In genomic region chr5:150303070-150303595, GRCh38 we compare ENCODE assay signal across 11 cellular contexts. TPM values are rescaled to one million over a fixed set of nuclear protein-coding genes. Genes with fewer than 3 reads are reported as not detected.
DNase-seq lines count a peak whose midpoint lies in the region; ATAC-seq and TF ChIP-seq lines count a peak whose summit lies in the region.
"Had no signal": no experiment of that assay in that cellular context is flagged by ENCODE, and none has a peak within 500 bp of the region (broad histone marks: within the 10 kb centered on the region; RNA-seq: fewer than 3 reads in every experiment).

No MANE protein-coding gene starts in this region.

- peak overlapping the region; percentile 91 for H2AK5ac ChIP-seq in IMR-90 (ENCODE audit: low read depth, low read length)

- H3K36me3 Mint-ChIP-seq in activated T-cell treated with anti-CD3 and anti-CD28 coated beads, Interleukin-2, amount 50 U/mL, for 4 hours (ENCODE audit: insufficient read depth), result no peaks in the 10 kb centered on the region

- peak overlapping the region; percentile 93 for H2AFZ ChIP-seq in IMR-90 (replicated peaks; ENCODE audit: low read length, poor library complexity)

- peak overlapping the region; percentile 57; the same call in 1 of the 2 replicates for H3K56ac ChIP-seq in IMR-90 (ENCODE audit: extremely low read depth, insufficient read depth, low read length)

- intact Hi-C loops in IMR-90 (cut with micrococcal nuclease), result loop anchor here (2.0 kb wide), 1 partner anchor 48 kb away; no protein-coding TSS in a partner anchor

- H3K18ac ChIP-seq in IMR-90 (ENCODE audit: low read depth, low read length), result peak overlapping the region; percentile 77

- peaks cover 4% of the 10 kb centered on the region for H3K4me1 Mint-ChIP-seq in activated T-cell treated with anti-CD3 and anti-CD28 coated beads, Interleukin-2, amount 50 U/mL, for 4 hours (ENCODE audit: low read depth)

- DNase-seq in IMR-90, result peak; percentile 77
- no peak for DNase-seq in tibial nerve (ENCODE audit: low spot score in 2 of 2)
- DNase-seq in activated T-cell treated with anti-CD3 and anti-CD28 coated beads, Interleukin-2, amount 50 U/mL, for 4 hours, result no peak
- no peak for DNase-seq in NCI-H748 (lab: John Stamatoyannopoulos, UW; ENCODE audit: unreplicated experiment)
- DNase-seq: activated CD4-positive, alpha-beta T cell treated with anti-CD3 and anti-CD28 coated beads for 4 hours; activated naive CD4-positive, alpha-beta T cell; effector memory CD8-positive, alpha-beta T cell had no signal

- POLR2A ChIA-PET in IMR-90 (lab: Charles Lee; ENCODE audit: unreplicated experiment), result no interaction called here

- peak overlapping the region; percentile 93 for H3K27ac ChIP-seq in IMR-90 (ENCODE audit: insufficient read depth, low read length)
- no peak overlapping the region for H3K27ac ChIP-seq in duodenal mucosa (ENCODE audit: low read depth, low read length)
- peak overlapping the region; percentile 79 for H3K27ac ChIP-seq in mesodermal cell (ENCODE audit: low read depth, low read length, severe bottlenecking)
- peak overlapping the region in 2 of 4 donors; percentile 57 to 76 for H3K27ac ChIP-seq in tibial nerve

- BruUV-seq in IMR-90 (replicated peaks; lab: Mats Ljungman, UMichigan), result no TSS peak

- no peak for TF ChIP-seq EP300 in tibial nerve (IDR thresholded peaks at IDR 0.05)

- H3K4ac ChIP-seq in IMR-90 (ENCODE audit: low read depth, low read length), result peak overlapping the region; percentile 91

- TF ChIP-seq RAD21 in IMR-90 (IDR thresholded peaks at IDR 0.05; ENCODE audit: low read length), result no peak

- peaks cover 4 to 28% of the 10 kb centered on the region in 2 experiments; a peak in 3 of 4 replicates for H3K79me1 ChIP-seq in IMR-90 (ENCODE audit: low read depth in 1 of 2, low read length in 2 of 2)

- no peak for ATAC-seq in IMR-90 (ENCODE audit: low read depth)
- no peak for ATAC-seq in HG02938 (IDR thresholded peaks at IDR 0.05; ENCODE audit: unreplicated experiment)
- ATAC-seq in activated T-cell treated with anti-CD3 and anti-CD28 coated beads, Interleukin-2, amount 50 U/mL, for 4 hours, result no peak
- ATAC-seq: effector memory CD8-positive, alpha-beta T cell had no signal

- in situ Hi-C loops in IMR-90 (cut with MboI; ENCODE audit: low sequenced_read_pairs), result no loop called here

- H3K4me3 ChIP-seq in IMR-90 (ENCODE audit: insufficient read depth, low read depth, low read length) (no peak overlapping the region), duodenal mucosa (ENCODE audit: low read depth in 1 of 2, low read length in 2 of 2) (peak overlapping the region; percentile 27 to 36), mesodermal cell (ENCODE audit: extremely low read depth, insufficient read depth, low read length, poor library complexity, severe bottlenecking) (peak overlapping the region; percentile 35), tibial nerve (peak overlapping the region; percentile 7 to 44 (median 18))

- peak overlapping the region; percentile 83 for H4K91ac ChIP-seq in IMR-90 (ENCODE audit: insufficient read depth, low read depth, low read length)

- peak overlapping the region; percentile 56 to 76 for H4K8ac ChIP-seq in IMR-90 (ENCODE audit: low read depth in 2 of 2, low read length in 2 of 2)

- H3K4me2 ChIP-seq in IMR-90 (ENCODE audit: low read depth, low read length), result peak overlapping the region; percentile 32; the same call in 1 of the 2 replicates

- peak overlapping the region; percentile 84 for H2AK9ac ChIP-seq in IMR-90 (replicated peaks; ENCODE audit: low read depth, low read length, poor library complexity)

- H3K27me3 Mint-ChIP-seq in activated T-cell treated with anti-CD3 and anti-CD28 coated beads, Interleukin-2, amount 50 U/mL, for 4 hours (ENCODE audit: low read depth), result peaks cover 32% of the 10 kb centered on the region

- H3K36me3 ChIP-seq in IMR-90 (ENCODE audit: control insufficient read depth, insufficient read depth, low read length), result peaks cover under 1% of the 10 kb centered on the region; the same call in 1 of the 2 replicates
- H3K36me3 ChIP-seq in duodenal mucosa (ENCODE audit: control insufficient read depth in 1 of 2, insufficient read depth in 2 of 2, low read length in 2 of 2), result no peaks in the 10 kb centered on the region
- no peaks in the 10 kb centered on the region for H3K36me3 ChIP-seq in mesodermal cell (ENCODE audit: control insufficient read depth, insufficient read depth, low read length)
- peaks cover 0 to 4% (median 0%) of the 10 kb centered on the region in 3 donors for H3K36me3 ChIP-seq in tibial nerve

- no peaks in the 10 kb centered on the region for H3K9me3 Mint-ChIP-seq in activated T-cell treated with anti-CD3 and anti-CD28 coated beads, Interleukin-2, amount 50 U/mL, for 4 hours
- H3K9me3 Mint-ChIP-seq: effector memory CD8-positive, alpha-beta T cell had no signal

- no peak for TF ChIP-seq POLR2A in IMR-90 (IDR thresholded peaks at IDR 0.05; ENCODE audit: low read depth, low read length)
- TF ChIP-seq POLR2A in tibial nerve (IDR thresholded peaks at IDR 0.05), result no peak

- dilution Hi-C loops in IMR-90 (cut with HindIII; ENCODE audit: low sequenced_read_pairs, unreplicated experiment), result no loop called here

- peaks cover 8% of the 10 kb centered on the region; the same call in 1 of the 2 replicates for H4K20me1 ChIP-seq in IMR-90 (ENCODE audit: insufficient read depth, low read length)

- peak overlapping the region; percentile 77 for H4K5ac ChIP-seq in IMR-90 (ENCODE audit: low read depth, low read length)

- H2BK5ac ChIP-seq in IMR-90 (ENCODE audit: low read depth, low read length, poor library complexity, severe bottlenecking), result peak overlapping the region; percentile 44

- peaks cover 33% of the 10 kb centered on the region for H3K9me1 ChIP-seq in IMR-90 (ENCODE audit: insufficient read depth, low read length)

- H2BK20ac ChIP-seq in IMR-90 (ENCODE audit: low read depth, low read length), result peak overlapping the region; percentile 42

- 20% methylated on average over 9 of the region's 16 CpGs; no CpG with 5 or more reads in 1 of the 2 experiments for WGBS in IMR-90 (ENCODE audit: extremely low coverage in 2 of 2, insufficient read length in 1 of 2), 2 experiments
- 8 to 17% methylated on average over 11 to 12 of the region's 16 CpGs for WGBS in mesodermal cell (ENCODE audit: insufficient coverage in 2 of 2), 2 experiments
- WGBS in tibial nerve, 2 donors, result 11 to 26% methylated on average over 16 of the region's 16 CpGs

- H3K4me1 ChIP-seq in IMR-90 (ENCODE audit: control insufficient read depth, insufficient read depth, low read length), result peaks cover 49% of the 10 kb centered on the region
- H3K4me1 ChIP-seq in duodenal mucosa (ENCODE audit: control insufficient read depth in 1 of 2, insufficient read depth in 2 of 2, low read length in 2 of 2), result peaks cover 3 to 4% of the 10 kb centered on the region in 2 donors
- peaks cover 42% of the 10 kb centered on the region for H3K4me1 ChIP-seq in mesodermal cell (ENCODE audit: control insufficient read depth, insufficient read depth, low read length, poor library complexity, severe bottlenecking)
- H3K4me1 ChIP-seq in tibial nerve, result peaks cover 0 to 72% (median 16%) of the 10 kb centered on the region in 4 donors

- peak overlapping the region; percentile 69 for H3K14ac ChIP-seq in IMR-90 (replicated peaks; ENCODE audit: low read depth, low read length)

- TF ChIP-seq CTCF in IMR-90 (conservative IDR thresholded peaks at IDR 0.05; ENCODE audit: low read depth, low read length) (0 out of 2 replicates have a peak, but pooled peaks have one; percentile 3), tibial nerve (IDR thresholded peaks at IDR 0.05) (no peak)

- peak overlapping the region; percentile 72 for H3K23ac ChIP-seq in IMR-90 (ENCODE audit: low read depth, low read length)

- H2BK120ac ChIP-seq in IMR-90 (ENCODE audit: low read depth, low read length), result peak overlapping the region; percentile 83

- H3K9me3 ChIP-seq in IMR-90 (ENCODE audit: control insufficient read depth, insufficient read depth, low read length), result no peaks in the 10 kb centered on the region
- H3K9me3 ChIP-seq in duodenal mucosa (ENCODE audit: control insufficient read depth in 1 of 2, low read length in 2 of 2), result no peaks in the 10 kb centered on the region
- H3K9me3 ChIP-seq in mesodermal cell (ENCODE audit: control insufficient read depth, low read length), result no peaks in the 10 kb centered on the region
- H3K9me3 ChIP-seq in tibial nerve, result no peaks in the 10 kb centered on the region

- peak overlapping the region; percentile 87 for H2BK15ac ChIP-seq in IMR-90 (ENCODE audit: low read depth, low read length)

- no peaks in the 10 kb centered on the region for H3K27me3 ChIP-seq in IMR-90 (ENCODE audit: control insufficient read depth, insufficient read depth, low read length)
- H3K27me3 ChIP-seq in duodenal mucosa (ENCODE audit: control insufficient read depth in 1 of 2, insufficient read depth in 2 of 2, low read length in 2 of 2), result peaks cover 20 to 30% of the 10 kb centered on the region in 2 donors
- H3K27me3 ChIP-seq in tibial nerve, result peaks cover 0 to 9% of the 10 kb centered on the region in 2 donors

- peak overlapping the region; percentile 26; the same call in 1 of the 2 replicates for H3K9ac ChIP-seq in IMR-90 (ENCODE audit: low read depth, low read length)
- H3K9ac ChIP-seq in duodenal mucosa (ENCODE audit: low read depth in 1 of 2, low read length in 2 of 2), result no peak overlapping the region

- CTCF ChIA-PET in IMR-90 (lab: Yijun Ruan, JAX), result no interaction called here

- no peak overlapping the region for H3K4me3 Mint-ChIP-seq in activated T-cell treated with anti-CD3 and anti-CD28 coated beads, Interleukin-2, amount 50 U/mL, for 4 hours
- H3K4me3 Mint-ChIP-seq: effector memory CD8-positive, alpha-beta T cell had no signal

RNA-seq across cellular contexts. Expression of gene ARSI, which starts 0.4 kb away (rescaled TPM):
- total RNA-seq in IMR-90 (2012; rRNA removed) (15.0 and 15.2 TPM in 2 replicates), tibial nerve (10 to 100 TPM in 1 of 4 donors, 1 to 10 TPM in 3; 7.3 to 17.0 (median 8.1) TPM)
- polyA plus RNA-seq in IMR-90 (2012; rRNA removed), result 14.8 and 15.5 TPM in 2 replicates
- polyA plus RNA-seq in IMR-90 (2012; cell fraction: cytosol; rRNA removed), result 10.1 and 22.7 TPM in 2 replicates
- polyA plus RNA-seq in IMR-90 (2012; cell fraction: nucleus; rRNA removed; ENCODE audit: low replicate concordance), result 3.4 and 9.5 TPM in 2 replicates
- polyA plus RNA-seq in mesodermal cell (2013, experiment 1 of 2), result 4.7 TPM
- 5.6 TPM for polyA plus RNA-seq in mesodermal cell (2013, experiment 2 of 2)
- total RNA-seq in activated T-cell treated with anti-CD3 and anti-CD28 coated beads, Interleukin-2, amount 50 U/mL, for 4 hours, result not detected
- total RNA-seq: pulmonary artery endothelial cell had no signal

RNA-seq across cellular contexts. Expression of gene CAMK2A, which starts 13.6 kb away (rescaled TPM):
- total RNA-seq in IMR-90 (2012; rRNA removed) (under 0.01 and 0.18 TPM in 2 replicates), tibial nerve (1 to 10 TPM in 3 of 4 donors, under 1 TPM in 1; 0.20 to 2.4 (median 1.3) TPM)
- polyA plus RNA-seq in IMR-90 (2012; rRNA removed), result 0.17 and 0.19 TPM in 2 replicates
- polyA plus RNA-seq in IMR-90 (2012; cell fraction: cytosol; rRNA removed), result 0.11 and 0.24 TPM in 2 replicates
- 1.5 and 2.4 TPM in 2 replicates for polyA plus RNA-seq in IMR-90 (2012; cell fraction: nucleus; rRNA removed; ENCODE audit: low replicate concordance)
- 1.5 TPM for polyA plus RNA-seq in mesodermal cell (2013, experiment 1 of 2)
- 1.5 TPM for polyA plus RNA-seq in mesodermal cell (2013, experiment 2 of 2)
- not detected for total RNA-seq in activated T-cell treated with anti-CD3 and anti-CD28 coated beads, Interleukin-2, amount 50 U/mL, for 4 hours
- total RNA-seq: pulmonary artery endothelial cell had no signal

RNA-seq across cellular contexts. Expression of gene TCOF1, which starts 54.4 kb away (rescaled TPM):
- 18.3 and 19.7 TPM in 2 replicates for total RNA-seq in IMR-90 (2012; rRNA removed)
- polyA plus RNA-seq in IMR-90 (2012; rRNA removed), result 18.2 and 18.8 TPM in 2 replicates
- polyA plus RNA-seq in IMR-90 (2012; cell fraction: cytosol; rRNA removed), result 11.7 and 14.4 TPM in 2 replicates
- 43.7 and 51.8 TPM in 2 replicates for polyA plus RNA-seq in IMR-90 (2012; cell fraction: nucleus; rRNA removed; ENCODE audit: low replicate concordance)
- polyA plus RNA-seq in mesodermal cell (2013, experiment 1 of 2), result 51.0 TPM
- 46.5 TPM for polyA plus RNA-seq in mesodermal cell (2013, experiment 2 of 2)
- 10 to 100 TPM; 32.1 to 64.8 (median 38.7) TPM for total RNA-seq in tibial nerve
- 100 to 1,000 TPM; 153 to 160 (median 156) TPM for total RNA-seq in activated T-cell treated with anti-CD3 and anti-CD28 coated beads, Interleukin-2, amount 50 U/mL, for 4 hours

Comparison
In these comparisons a context has a peak if more than half of its experiments do, and no peak if none do; other contexts are left out.
1. RNA of gene ARSI, which starts 0.4 kb away (total RNA-seq): 15.0 to 15.2 TPM in IMR-90 and 7.3 to 17.0 TPM in tibial nerve; not detected in activated T-cell treated with anti-CD3 and anti-CD28 coated beads, Interleukin-2, amount 50 U/mL, for 4 hours; every median in the first group is over 4 times any median in the second.